In genomic region chrY:19023919-19024318, GRCh38 we compare ENCODE assay signal across 25 cellular contexts.
DNase-seq lines count a peak whose midpoint lies in the region; ATAC-seq and TF ChIP-seq lines count a peak whose summit lies in the region.
"Had no signal": no experiment of that assay in that cellular context is flagged by ENCODE, and none has a peak within 500 bp of the region (broad histone marks: within the 10 kb centered on the region; RNA-seq: fewer than 3 reads in every experiment).

No MANE protein-coding gene starts in this region.

- no peaks in the 10 kb centered on the region for H3K9me2 ChIP-seq in GM23248 (ENCODE audit: insufficient read depth)

- peak; percentile 24 for DNase-seq in GM23248
- peak; percentile 0 for DNase-seq in NCI-H526 treated with DMSO at 0.1 percent for 48 hours (lab: John Stamatoyannopoulos, UW)
- peak; percentile 5 for DNase-seq in epithelial cell of esophagus (ENCODE audit: low read depth)
- peak; percentile 2 for DNase-seq in stromal cell of bone marrow (ENCODE audit: low read depth)
- no peak for DNase-seq in RPMI8226
- DNase-seq in DMS79 treated with DMSO at 0.1 percent for 48 hours (lab: John Stamatoyannopoulos, UW) = no peak
- DNase-seq: CD4-positive, CD25-positive, alpha-beta regulatory T cell; DMS153; GDM1; H7; KBM-7; MV-4-11; NCI-H1105; NCI-H1436 treated with DMSO at 0.1 percent for 48 hours; NCI-H187 treated with DMSO at 0.1 percent for 48 hours; NCI-H2171 treated with DMSO at 0.1 percent for 48 hours; NCI-H345; NCI-H510A treated with DMSO at 0.1 percent for 48 hours; NCI-H774; PC-3 had no signal

- H3K4me1 ChIP-seq in GM23248 (ENCODE audit: insufficient read depth) = no peaks in the 10 kb centered on the region
- H3K4me1 ChIP-seq: BLaER1, SJSA1 had no signal

- no peaks in the 10 kb centered on the region for H3K36me3 ChIP-seq in GM23248 (ENCODE audit: low read depth)
- H3K36me3 ChIP-seq: BLaER1, SJSA1 had no signal

- no peak overlapping the region for H3K27ac ChIP-seq in GM23248
- H3K27ac ChIP-seq: BLaER1, SJSA1 had no signal

- H3K4me2 ChIP-seq in GM23248 (ENCODE audit: unreplicated experiment) = no peak overlapping the region
- H3K4me2 ChIP-seq: BLaER1 had no signal

- ATAC-seq in HG03439 (IDR thresholded peaks at IDR 0.05; ENCODE audit: unreplicated experiment) = no peak
- ATAC-seq: GM12878, PC-3, Right ventricle myocardium inferior had no signal

- no peaks in the 10 kb centered on the region for H4K20me1 ChIP-seq in GM23248 (ENCODE audit: insufficient read depth)
- H4K20me1 ChIP-seq: BLaER1 had no signal

- H3K4me3 ChIP-seq in GM23248 (no peak overlapping the region), epithelial cell of esophagus (ENCODE audit: low read length) (no peak overlapping the region)
- H3K4me3 ChIP-seq: BLaER1, GM12878, SJSA1 had no signal

- H3K79me2 ChIP-seq in GM23248 (ENCODE audit: insufficient read depth) = 0 out of 2 replicates have a peak, but pooled peaks cover 6% of the 10 kb centered on the region

- H3K27me3 ChIP-seq in GM23248 (replicated peaks; ENCODE audit: insufficient read depth) = no peaks in the 10 kb centered on the region
- H3K27me3 ChIP-seq: BLaER1, SJSA1 had no signal

- in situ Hi-C loops in GM23248 (cut with MboI) = no loop called here

- no peak for TF ChIP-seq CTCF in epithelial cell of esophagus (IDR thresholded peaks at IDR 0.05; ENCODE audit: insufficient read depth, low read depth, low read length, missing control alignments)

- no peak overlapping the region for H2AFZ ChIP-seq in GM23248

- 0 out of 2 replicates have a peak, but pooled peaks cover 5% of the 10 kb centered on the region for H3F3A ChIP-seq in GM23248 (ENCODE audit: insufficient read depth)

- H3K9ac ChIP-seq in GM23248 = no peak overlapping the region
- H3K9ac ChIP-seq: BLaER1 had no signal

- WGBS in GM23248 (ENCODE audit: low coverage in 1 of 2, low lambda C conversion rate in 2 of 2, missing lambda C conversion rate in 2 of 2), 2 experiments = 0 to 9% methylated on average over 2 of the region's 2 CpGs

- H3K9me3 ChIP-seq in GM23248 (ENCODE audit: low read depth) = no peaks in the 10 kb centered on the region
- H3K9me3 ChIP-seq: BLaER1, SJSA1 had no signal

Comparison
In these comparisons a context has a peak if more than half of its experiments do, and no peak if none do; other contexts are left out.
1. DNase-seq: peak in GM23248 (single experiment), NCI-H526 treated with DMSO at 0.1 percent for 48 hours (single experiment), epithelial cell of esophagus (single experiment) and stromal cell of bone marrow (single experiment); none in RPMI8226 (single experiment) and DMS79 treated with DMSO at 0.1 percent for 48 hours (single experiment).